Comparison of ENCODE assay signal across 17 cellular contexts in the genomic region with DNA sequence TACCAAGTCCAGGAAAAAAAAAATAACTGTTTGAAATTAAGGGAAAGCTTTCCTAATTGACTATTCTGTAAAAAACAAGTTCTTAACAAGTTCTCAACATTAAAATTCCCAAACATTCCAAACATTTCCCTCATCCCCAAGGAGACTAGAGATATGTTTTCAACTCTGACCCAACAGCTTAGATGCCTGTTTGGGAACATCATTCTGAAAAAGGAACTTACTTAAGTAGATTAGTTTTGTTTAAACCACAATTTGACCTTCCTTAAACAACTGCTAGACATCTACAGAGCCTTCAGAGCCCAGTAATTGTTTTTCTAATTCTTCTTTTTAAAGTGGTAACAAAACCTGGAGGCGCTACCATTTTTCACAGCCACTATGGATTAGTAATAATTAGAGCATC. TPM values are rescaled to one million over a fixed set of nuclear protein-coding genes. Genes with fewer than 3 reads are reported as not detected.
DNase-seq lines count a peak whose midpoint lies in the region; ATAC-seq, FAIRE-seq and TF ChIP-seq lines count a peak whose summit lies in the region.
"Had no signal": no experiment of that assay in that cellular context is flagged by ENCODE, and none has a peak within 500 bp of the region (broad histone marks: within the 10 kb centered on the region; RNA-seq: fewer than 3 reads in every experiment).

No MANE protein-coding gene starts in this region.

- no CpG with 5 or more reads among the region's 1 CpG for WGBS in mesendoderm (ENCODE audit: extremely low coverage, insufficient coverage, low lambda C conversion rate)

- H2AK5ac ChIP-seq in mesendoderm (ENCODE audit: low read length): no peak overlapping the region

- H3K9me3 Mint-ChIP-seq in astrocyte (ENCODE audit: unreplicated experiment): no peaks in the 10 kb centered on the region
- H3K9me3 Mint-ChIP-seq in stimulated activated memory B cell treated with anti-CD40 and anti-IgM and Interleukin-4, amounts not matched to agents 10 μg/mL and 1 μg/mL and 100 μg/mL, for 72 hours: no peaks in the 10 kb centered on the region
- H3K9me3 Mint-ChIP-seq in activated CD8-positive, alpha-beta T cell treated with anti-CD3 and anti-CD28 coated beads, Interleukin-2, amount 10 ng/mL, durations not matched to agents 7 days and 5 days (ENCODE audit: insufficient read depth): no peaks in the 10 kb centered on the region
- H3K9me3 Mint-ChIP-seq: activated T-cell treated with anti-CD3 and anti-CD28 coated beads, Interleukin-2, amount 50 U/mL, for 24 hours; dendritic cell treated with granulocyte-macrophage colony-stimulating factor and Interleukin-4, amounts not matched to agents 40 ng/mL and 50 ng/mL, for 4 days had no signal

- H3K4me3 Mint-ChIP-seq in astrocyte (ENCODE audit: unreplicated experiment): peak overlapping the region; percentile 50
- H3K4me3 Mint-ChIP-seq in stimulated activated memory B cell treated with anti-CD40 and anti-IgM and Interleukin-4, amounts not matched to agents 10 μg/mL and 1 μg/mL and 100 μg/mL, for 72 hours: no peak overlapping the region
- H3K4me3 Mint-ChIP-seq in activated CD8-positive, alpha-beta T cell treated with anti-CD3 and anti-CD28 coated beads, Interleukin-2, amount 10 ng/mL, durations not matched to agents 7 days and 5 days: no peak overlapping the region
- H3K4me3 Mint-ChIP-seq: activated CD4-positive, alpha-beta T cell treated with anti-CD3 and anti-CD28 coated beads for 36 hours; activated T-cell treated with anti-CD3 and anti-CD28 coated beads, Interleukin-2, amount 50 U/mL, for 24 hours; dendritic cell treated with granulocyte-macrophage colony-stimulating factor and Interleukin-4, amounts not matched to agents 40 ng/mL and 50 ng/mL, for 4 days had no signal

- CTCF ChIA-PET in activated CD8-positive, alpha-beta T cell treated with anti-CD3 and anti-CD28 coated beads, Interleukin-2, amount 10 ng/mL, durations not matched to agents 7 days and 5 days (lab: Charles Lee): interaction anchor here (0.9 to 1.3 kb wide), 2 partner anchors 10 to 132 kb away, joined by 3 to 4 read pairs; no protein-coding TSS in a partner anchor

- DNase-seq in AML-193 (lab: John Stamatoyannopoulos, UW) (peak; percentile 70 to 72), KBM-7 (peak; percentile 58), astrocyte (ENCODE audit: low read depth) (peak; percentile 87), mesendoderm (peak; percentile 10), NCI-H2171 (lab: John Stamatoyannopoulos, UW) (no peak)
- no peak for DNase-seq in activated CD8-positive, alpha-beta T cell treated with anti-CD3 and anti-CD28 coated beads, Interleukin-2, amount 10 ng/mL, durations not matched to agents 7 days and 5 days
- DNase-seq in activated CD8-positive, alpha-beta memory T cell treated with anti-CD3 and anti-CD28 coated beads for 24 hours: no peak
- DNase-seq: activated CD4-positive, alpha-beta T cell treated with anti-CD3 and anti-CD28 coated beads for 36 hours; activated T-cell treated with anti-CD3 and anti-CD28 coated beads, Interleukin-2, amount 50 U/mL, for 24 hours; C1 segment of cervical spinal cord; mucosa of descending colon; PC-9; T-helper 1 cell had no signal

- H3K27me3 ChIP-seq in astrocyte (ENCODE audit: insufficient read depth, low read length) (no peaks in the 10 kb centered on the region), mesendoderm (ENCODE audit: insufficient read depth, low read length, poor library complexity) (no peaks in the 10 kb centered on the region)
- H3K27me3 ChIP-seq: gastroesophageal sphincter had no signal

- H3K27ac ChIP-seq in astrocyte (ENCODE audit: low read depth, low read length): peak overlapping the region; percentile 41
- H3K27ac ChIP-seq in mesendoderm (ENCODE audit: low read depth, low read length): no peak overlapping the region
- H3K27ac ChIP-seq: PC-9, prostate gland had no signal

- no peak overlapping the region for H4K5ac ChIP-seq in mesendoderm (ENCODE audit: low read length)

- H3K79me2 ChIP-seq in astrocyte (ENCODE audit: insufficient read depth, low read length) (peaks cover 79% of the 10 kb centered on the region), mesendoderm (ENCODE audit: control insufficient read depth, insufficient read depth, low read length) (peaks cover 6% of the 10 kb centered on the region)

- ATAC-seq in stimulated activated memory B cell treated with anti-CD40 and anti-IgM and Interleukin-4, amounts not matched to agents 10 μg/mL and 1 μg/mL and 100 μg/mL, for 72 hours: no peak
- no peak for ATAC-seq in activated CD8-positive, alpha-beta T cell treated with anti-CD3 and anti-CD28 coated beads, Interleukin-2, amount 10 ng/mL, durations not matched to agents 7 days and 5 days
- ATAC-seq: activated CD4-positive, alpha-beta T cell treated with anti-CD3 and anti-CD28 coated beads for 36 hours; gastroesophageal sphincter; mucosa of descending colon had no signal

- POLR2A ChIA-PET in activated CD8-positive, alpha-beta T cell treated with anti-CD3 and anti-CD28 coated beads, Interleukin-2, amount 10 ng/mL, durations not matched to agents 7 days and 5 days (lab: Charles Lee): interaction anchor here (0.7 kb wide), 1 partner anchor 406 kb away, joined by 3 read pairs; no protein-coding TSS in a partner anchor

- H3K4me1 Mint-ChIP-seq in astrocyte (ENCODE audit: low read depth, unreplicated experiment): peaks cover 33% of the 10 kb centered on the region
- peaks cover 39% of the 10 kb centered on the region for H3K4me1 Mint-ChIP-seq in stimulated activated memory B cell treated with anti-CD40 and anti-IgM and Interleukin-4, amounts not matched to agents 10 μg/mL and 1 μg/mL and 100 μg/mL, for 72 hours
- peaks cover 16% of the 10 kb centered on the region for H3K4me1 Mint-ChIP-seq in activated CD8-positive, alpha-beta T cell treated with anti-CD3 and anti-CD28 coated beads, Interleukin-2, amount 10 ng/mL, durations not matched to agents 7 days and 5 days (ENCODE audit: low read depth)

- peak overlapping the region; percentile 95 for H3K27ac Mint-ChIP-seq in astrocyte (ENCODE audit: unreplicated experiment)
- no peak overlapping the region for H3K27ac Mint-ChIP-seq in stimulated activated memory B cell treated with anti-CD40 and anti-IgM and Interleukin-4, amounts not matched to agents 10 μg/mL and 1 μg/mL and 100 μg/mL, for 72 hours
- no peak overlapping the region for H3K27ac Mint-ChIP-seq in activated CD8-positive, alpha-beta T cell treated with anti-CD3 and anti-CD28 coated beads, Interleukin-2, amount 10 ng/mL, durations not matched to agents 7 days and 5 days
- H3K27ac Mint-ChIP-seq: activated CD4-positive, alpha-beta T cell treated with anti-CD3 and anti-CD28 coated beads for 36 hours; activated T-cell treated with anti-CD3 and anti-CD28 coated beads, Interleukin-2, amount 50 U/mL, for 24 hours; dendritic cell treated with granulocyte-macrophage colony-stimulating factor and Interleukin-4, amounts not matched to agents 40 ng/mL and 50 ng/mL, for 4 days had no signal

- no peak overlapping the region for H2BK5ac ChIP-seq in mesendoderm (ENCODE audit: low read length)

- H3K36me3 ChIP-seq in astrocyte (ENCODE audit: insufficient read depth, low read length): no peaks in the 10 kb centered on the region
- no peaks in the 10 kb centered on the region for H3K36me3 ChIP-seq in mesendoderm (ENCODE audit: control insufficient read depth, insufficient read depth, low read length)
- H3K36me3 ChIP-seq: gastroesophageal sphincter, prostate gland had no signal

- H3K4me2 ChIP-seq in astrocyte (ENCODE audit: low read length) (no peak overlapping the region), mesendoderm (ENCODE audit: low read length) (no peak overlapping the region)
- H3K4me2 ChIP-seq: PC-9 had no signal

- no peaks in the 10 kb centered on the region for H3K9me3 ChIP-seq in astrocyte (ENCODE audit: insufficient read depth, low read depth, low read length)
- H3K9me3 ChIP-seq: gastroesophageal sphincter, mucosa of descending colon, prostate gland had no signal

- H3K36me3 Mint-ChIP-seq in astrocyte (ENCODE audit: low read depth, unreplicated experiment): peaks cover 11% of the 10 kb centered on the region
- H3K36me3 Mint-ChIP-seq in stimulated activated memory B cell treated with anti-CD40 and anti-IgM and Interleukin-4, amounts not matched to agents 10 μg/mL and 1 μg/mL and 100 μg/mL, for 72 hours: peaks cover 28% of the 10 kb centered on the region
- peaks cover 27% of the 10 kb centered on the region for H3K36me3 Mint-ChIP-seq in activated CD8-positive, alpha-beta T cell treated with anti-CD3 and anti-CD28 coated beads, Interleukin-2, amount 10 ng/mL, durations not matched to agents 7 days and 5 days (ENCODE audit: low read depth)

- peaks cover 48% of the 10 kb centered on the region for H4K20me1 ChIP-seq in astrocyte (ENCODE audit: insufficient read depth, low read length)

- H3K56ac ChIP-seq in mesendoderm (ENCODE audit: low read length): no peak overlapping the region

- no peak overlapping the region for H2BK15ac ChIP-seq in mesendoderm (replicated peaks; ENCODE audit: low read depth)

- H3K23ac ChIP-seq in mesendoderm (ENCODE audit: low read length): no peak overlapping the region

- H3K9ac ChIP-seq in astrocyte (ENCODE audit: low read length) (no peak overlapping the region), mesendoderm (ENCODE audit: low read length) (no peak overlapping the region)

- no peak overlapping the region for H2BK120ac ChIP-seq in mesendoderm (ENCODE audit: low read depth, low read length)

- no peak for FAIRE-seq in astrocyte (lab: Jason Lieb, UNC)

- no peak for TF ChIP-seq CTCF in astrocyte (IDR thresholded peaks at IDR 0.05; ENCODE audit: insufficient read depth, low read depth, low read length)

- H3K4ac ChIP-seq in mesendoderm (ENCODE audit: low read depth, low read length): no peak overlapping the region

- H3K4me3 ChIP-seq in astrocyte (ENCODE audit: insufficient read depth, low read depth, low read length) (no peak overlapping the region), mesendoderm (ENCODE audit: low read length) (no peak overlapping the region)
- H3K4me3 ChIP-seq: gastroesophageal sphincter, mucosa of descending colon, PC-9, prostate gland had no signal

- in situ Hi-C loops in KBM-7 (cut with MboI; ENCODE audit: low pct_unique_long_range_greater_than_20kb, low sequenced_read_pairs): no loop called here

- H3K27me3 Mint-ChIP-seq in astrocyte (ENCODE audit: low read depth, unreplicated experiment): no peaks in the 10 kb centered on the region
- H3K27me3 Mint-ChIP-seq in stimulated activated memory B cell treated with anti-CD40 and anti-IgM and Interleukin-4, amounts not matched to agents 10 μg/mL and 1 μg/mL and 100 μg/mL, for 72 hours: no peaks in the 10 kb centered on the region
- no peaks in the 10 kb centered on the region for H3K27me3 Mint-ChIP-seq in activated CD8-positive, alpha-beta T cell treated with anti-CD3 and anti-CD28 coated beads, Interleukin-2, amount 10 ng/mL, durations not matched to agents 7 days and 5 days (ENCODE audit: low read depth)
- H3K27me3 Mint-ChIP-seq: activated CD4-positive, alpha-beta T cell treated with anti-CD3 and anti-CD28 coated beads for 36 hours; activated T-cell treated with anti-CD3 and anti-CD28 coated beads, Interleukin-2, amount 50 U/mL, for 24 hours; dendritic cell treated with granulocyte-macrophage colony-stimulating factor and Interleukin-4, amounts not matched to agents 40 ng/mL and 50 ng/mL, for 4 days had no signal

- no peak overlapping the region for H4K8ac ChIP-seq in mesendoderm (ENCODE audit: low read depth, low read length)

- H3K18ac ChIP-seq in mesendoderm (ENCODE audit: low read length): no peak overlapping the region

- H3K79me1 ChIP-seq in mesendoderm (ENCODE audit: low read length): peaks cover 2% of the 10 kb centered on the region

- H3K4me1 ChIP-seq in astrocyte (ENCODE audit: insufficient read depth, low read length) (peaks cover 20% of the 10 kb centered on the region), mesendoderm (ENCODE audit: control insufficient read depth, low read depth, low read length) (no peaks in the 10 kb centered on the region)
- H3K4me1 ChIP-seq: prostate gland had no signal

- H2AFZ ChIP-seq in astrocyte (ENCODE audit: low read depth, low read length): no peak overlapping the region
- H2AFZ ChIP-seq: PC-9 had no signal

RNA-seq across cellular contexts. Expression of gene UBR1, which starts 12.8 kb away (rescaled TPM):
- 25.7 and 28.2 TPM in 2 replicates for total RNA-seq in astrocyte
- polyA plus RNA-seq in mesendoderm (2013, experiment 1 of 2): 7.3 TPM
- 6.9 TPM for polyA plus RNA-seq in mesendoderm (2013, experiment 2 of 2)
- 10 to 100 TPM; 35.4 to 39.5 TPM for total RNA-seq in activated CD8-positive, alpha-beta T cell treated with anti-CD3 and anti-CD28 coated beads, Interleukin-2, amount 10 ng/mL, durations not matched to agents 7 days and 5 days

RNA-seq across cellular contexts. Expression of gene TMEM62, which starts 40.4 kb away (rescaled TPM):
- 14.0 and 15.2 TPM in 2 replicates for total RNA-seq in astrocyte
- 2.0 TPM for polyA plus RNA-seq in mesendoderm (2013, experiment 1 of 2)
- 2.4 TPM for polyA plus RNA-seq in mesendoderm (2013, experiment 2 of 2)
- total RNA-seq in activated CD8-positive, alpha-beta T cell treated with anti-CD3 and anti-CD28 coated beads, Interleukin-2, amount 10 ng/mL, durations not matched to agents 7 days and 5 days: 10 to 100 TPM; 20.4 to 21.9 TPM

Comparison
In these comparisons a context has a peak if more than half of its experiments do, and no peak if none do; other contexts are left out.
1. DNase-seq: peak in AML-193 (2 of 2), KBM-7 (single experiment), astrocyte (single experiment) and mesendoderm (single experiment); none in activated CD8-positive, alpha-beta T cell treated with anti-CD3 and anti-CD28 coated beads, Interleukin-2, amount 10 ng/mL, durations not matched to agents 7 days and 5 days (single experiment), NCI-H2171 (single experiment) and activated CD8-positive, alpha-beta memory T cell treated with anti-CD3 and anti-CD28 coated beads for 24 hours (single experiment).